1 cellular context compared by ENCODE assay signal in genomic region chr11:75347781-75348613, GRCh38.
TF ChIP-seq lines count a peak whose summit lies in the region.

No MANE protein-coding gene starts in this region.

TF ChIP-seq in K562, 482 proteins besides CTCF, POLR2A, EP300 and RAD21 (continued from another document):
- TF ChIP-seq MGA (IDR thresholded peaks at IDR 0.05) (no peak), NFIC (IDR thresholded peaks at IDR 0.05) (peak; percentile 81), ZNF740 (CRISPR knock-in tag; IDR thresholded peaks at IDR 0.05) (no peak), ZNF740 (tag; IDR thresholded peaks at IDR 0.05) (no peak)
